In genomic region chr11:10600570-10601248, GRCh38 we compare ENCODE assay signal across 21 cellular contexts. TPM values are rescaled to one million over a fixed set of nuclear protein-coding genes. Genes with fewer than 3 reads are reported as not detected.
DNase-seq lines count a peak whose midpoint lies in the region; TF ChIP-seq lines count a peak whose summit lies in the region.
"Had no signal": no experiment of that assay in that cellular context is flagged by ENCODE, and none has a peak within 500 bp of the region (broad histone marks: within the 10 kb centered on the region; RNA-seq: fewer than 3 reads in every experiment).

No MANE protein-coding gene starts in this region.

- peak overlapping the region; percentile 58 to 71 for H3K4ac ChIP-seq in mesenchymal stem cell (ENCODE audit: low read depth in 1 of 2, low read length in 2 of 2)

- H3K27me3 Mint-ChIP-seq in glutamatergic neuron (ENCODE audit: unreplicated experiment), result peaks cover 4% of the 10 kb centered on the region
- H3K27me3 Mint-ChIP-seq: activated CD4-positive, alpha-beta T cell treated with anti-CD3 and anti-CD28 coated beads, Interleukin-2, amount 10 ng/mL, durations not matched to agents 24 days and 14 days had no signal

- peak overlapping the region; percentile 23 to 47 for H3K18ac ChIP-seq in mesenchymal stem cell (ENCODE audit: low read depth in 1 of 2, low read length in 2 of 2)

- no peaks in the 10 kb centered on the region for H3K36me3 Mint-ChIP-seq in glutamatergic neuron (ENCODE audit: unreplicated experiment)

- TF ChIP-seq CTCF in HL-60 (IDR thresholded peaks at IDR 0.05; ENCODE audit: insufficient read depth, low read length) (no peak), colonic mucosa (IDR thresholded peaks at IDR 0.05) (no peak), glutamatergic neuron (IDR thresholded peaks at IDR 0.05; ENCODE audit: partially characterized antibody, unreplicated experiment) (no peak)

- H3K27ac ChIP-seq in HL-60 (replicated peaks), result peak overlapping the region; percentile 37
- no peak overlapping the region for H3K27ac ChIP-seq in colonic mucosa
- H3K27ac ChIP-seq in mesenchymal stem cell (ENCODE audit: low read length, poor library complexity, severe bottlenecking), result no peak overlapping the region
- H3K27ac ChIP-seq in skeletal muscle tissue (ENCODE audit: low read depth, low read length), result peak overlapping the region; percentile 84
- H3K27ac ChIP-seq: SK-N-MC had no signal

- no peaks in the 10 kb centered on the region for H3K36me3 ChIP-seq in colonic mucosa
- H3K36me3 ChIP-seq in mesenchymal stem cell (ENCODE audit: control insufficient read depth in 1 of 2, insufficient read depth in 2 of 2, low read depth in 1 of 2, low read length in 2 of 2), result peaks cover 4 to 55% of the 10 kb centered on the region in 2 experiments
- H3K36me3 ChIP-seq in skeletal muscle tissue (ENCODE audit: control insufficient read depth in 3 of 3, insufficient read depth in 3 of 3, low read length in 3 of 3), result peaks cover 0 to 2% (median 0%) of the 10 kb centered on the region in 3 donors
- no peaks in the 10 kb centered on the region for H3K36me3 ChIP-seq in H7 (replicated peaks; ENCODE audit: control insufficient read depth, insufficient read depth, low read length)
- H3K36me3 ChIP-seq: HAP-1, Peyer's patch had no signal

- H3K9me3 ChIP-seq in colonic mucosa (no peaks in the 10 kb centered on the region), mesenchymal stem cell (ENCODE audit: control insufficient read depth, low read length) (no peaks in the 10 kb centered on the region), skeletal muscle tissue (ENCODE audit: control insufficient read depth in 3 of 3, low read length in 3 of 3) (no peaks in the 10 kb centered on the region)
- H3K9me3 ChIP-seq: HAP-1, Peyer's patch had no signal

- DNase-seq in HL-60 (ENCODE audit: low read depth in 1 of 2, low spot score in 1 of 2) (peak in 1 of 2 experiments; percentile 50), colonic mucosa (peak; percentile 6), mesenchymal stem cell (no peak), NCI-H526 treated with DMSO at 0.1 percent for 48 hours (lab: John Stamatoyannopoulos, UW) (no peak), H7 (no peak), glutamatergic neuron (no peak)
- no peak for DNase-seq in activated T-cell treated with anti-CD3 and anti-CD28 coated beads, Interleukin-2, amount 50 U/mL, for 1 hour
- DNase-seq: activated CD4-positive, alpha-beta T cell treated with anti-CD3 and anti-CD28 coated beads, Interleukin-2, amount 10 ng/mL, durations not matched to agents 24 days and 14 days; activated gamma-delta T cell treated with Interleukin-2 at 50 U/mL for 16 hours; caudate nucleus; effector memory CD8-positive, alpha-beta T cell; midbrain; NCI-H1105 treated with DMSO at 0.1 percent for 48 hours; NCI-H774; Peyer's patch; substantia nigra had no signal

- peak overlapping the region; percentile 96 for H4K91ac ChIP-seq in mesenchymal stem cell (ENCODE audit: low read length)

- no peak overlapping the region for H3K23ac ChIP-seq in mesenchymal stem cell (ENCODE audit: low read length in 2 of 2)

- H3K4me2 ChIP-seq in mesenchymal stem cell (ENCODE audit: low read length, poor library complexity, severe bottlenecking), result no peak overlapping the region

- intact Hi-C loops in colonic mucosa (cut with DNase I), result no loop called here

- peak overlapping the region; percentile 69 for H4K8ac ChIP-seq in mesenchymal stem cell (ENCODE audit: low read length)

- no peaks in the 10 kb centered on the region for H3K4me1 ChIP-seq in colonic mucosa
- peaks cover 13% of the 10 kb centered on the region for H3K4me1 ChIP-seq in mesenchymal stem cell (ENCODE audit: control insufficient read depth, insufficient read depth, low read depth, low read length)
- H3K4me1 ChIP-seq in skeletal muscle tissue (ENCODE audit: control insufficient read depth in 3 of 3, insufficient read depth in 3 of 3, low read length in 3 of 3), result peaks cover 40 to 51% (median 49%) of the 10 kb centered on the region in 3 donors
- H3K4me1 ChIP-seq: HAP-1, Peyer's patch had no signal

- H3K4me3 ChIP-seq in HL-60 (replicated peaks; ENCODE audit: insufficient read depth, low read length) (no peak overlapping the region), colonic mucosa (no peak overlapping the region), mesenchymal stem cell (ENCODE audit: insufficient read depth in 1 of 2, low read depth in 1 of 2, low read length in 2 of 2) (no peak overlapping the region), skeletal muscle tissue (ENCODE audit: low read length in 3 of 3) (peak overlapping the region in 1 of 3 donors; percentile 49), H7 (ENCODE audit: insufficient read depth, low read depth, low read length) (no peak overlapping the region)
- H3K4me3 ChIP-seq: HAP-1, Peyer's patch, SK-N-MC had no signal

- H3K9me3 Mint-ChIP-seq in glutamatergic neuron (ENCODE audit: unreplicated experiment), result peaks cover 4% of the 10 kb centered on the region
- H3K9me3 Mint-ChIP-seq: effector memory CD8-positive, alpha-beta T cell had no signal

- no peak overlapping the region for H2BK15ac ChIP-seq in mesenchymal stem cell (ENCODE audit: low read depth, poor library complexity, severe bottlenecking)

- no peak overlapping the region for H3K9ac ChIP-seq in colonic mucosa (ENCODE audit: low read depth in 2 of 2, low read length in 2 of 2)
- no peak overlapping the region for H3K9ac ChIP-seq in mesenchymal stem cell (ENCODE audit: low read length)
- peak overlapping the region in 1 of 3 donors; percentile 41 for H3K9ac ChIP-seq in skeletal muscle tissue (ENCODE audit: low read depth in 1 of 3, low read length in 3 of 3)

- no peaks in the 10 kb centered on the region for H3K27me3 ChIP-seq in HL-60 (ENCODE audit: insufficient read depth, poor library complexity, severe bottlenecking)
- H3K27me3 ChIP-seq in colonic mucosa, result no peaks in the 10 kb centered on the region
- no peaks in the 10 kb centered on the region for H3K27me3 ChIP-seq in mesenchymal stem cell (ENCODE audit: control insufficient read depth in 1 of 2, insufficient read depth in 1 of 2, low read length in 2 of 2)
- H3K27me3 ChIP-seq in skeletal muscle tissue (ENCODE audit: control insufficient read depth in 3 of 3, insufficient read depth in 3 of 3, low read length in 3 of 3), result no peaks in the 10 kb centered on the region
- H3K27me3 ChIP-seq in H7 (ENCODE audit: control insufficient read depth, insufficient read depth, low read length), result no peaks in the 10 kb centered on the region
- H3K27me3 ChIP-seq: Peyer's patch had no signal

- peak overlapping the region; percentile 89 for H2BK120ac ChIP-seq in mesenchymal stem cell (ENCODE audit: low read depth, low read length)

- H3K14ac ChIP-seq in mesenchymal stem cell (ENCODE audit: low read length in 2 of 2), result peak overlapping the region in 1 of 2 experiments; percentile 14

- peak overlapping the region; percentile 31 to 95 for H2BK12ac ChIP-seq in mesenchymal stem cell (ENCODE audit: low read length in 2 of 2)

- no peak overlapping the region for H2AK5ac ChIP-seq in mesenchymal stem cell (ENCODE audit: low read length, severe bottlenecking)

- H3K4me3 Mint-ChIP-seq in glutamatergic neuron (ENCODE audit: unreplicated experiment), result no peak overlapping the region
- H3K4me3 Mint-ChIP-seq: activated CD4-positive, alpha-beta T cell treated with anti-CD3 and anti-CD28 coated beads, Interleukin-2, amount 10 ng/mL, durations not matched to agents 24 days and 14 days; effector memory CD8-positive, alpha-beta T cell had no signal

- H3K79me1 ChIP-seq in mesenchymal stem cell (replicated peaks; ENCODE audit: low read length, poor library complexity, severe bottlenecking), result no peaks in the 10 kb centered on the region

- H2BK5ac ChIP-seq in mesenchymal stem cell (ENCODE audit: low read depth, low read length, poor library complexity, severe bottlenecking), result no peak overlapping the region

- H3K4me1 Mint-ChIP-seq in glutamatergic neuron (ENCODE audit: low read depth, unreplicated experiment), result peaks cover 8% of the 10 kb centered on the region

- WGBS in mesenchymal stem cell, result 89% methylated on average over 11 of the region's 11 CpGs

- no peak overlapping the region for H2AFZ ChIP-seq in mesenchymal stem cell (ENCODE audit: low read depth, low read length)

- no peak overlapping the region for H3K27ac Mint-ChIP-seq in glutamatergic neuron (ENCODE audit: unreplicated experiment)
- H3K27ac Mint-ChIP-seq: activated CD4-positive, alpha-beta T cell treated with anti-CD3 and anti-CD28 coated beads, Interleukin-2, amount 10 ng/mL, durations not matched to agents 24 days and 14 days; effector memory CD8-positive, alpha-beta T cell had no signal

RNA-seq across cellular contexts. Expression of gene LYVE1, which starts 32.2 kb away (rescaled TPM):
- total RNA-seq in colonic mucosa (10 to 100 TPM; 10.3 to 29.3 TPM), skeletal muscle tissue (49.6 TPM), glutamatergic neuron (ENCODE audit: unreplicated experiment) (not detected)
- 0.35 TPM for polyA plus RNA-seq in mesenchymal stem cell (2013, experiment 1 of 2)
- polyA plus RNA-seq in mesenchymal stem cell (2013, experiment 2 of 2), result 0.32 TPM
- 0.11 and 0.55 TPM in 2 replicates for total RNA-seq in H7 (2014; rRNA removed; shearing (Covaris generic))
- total RNA-seq: activated CD4-positive, alpha-beta T cell treated with anti-CD3 and anti-CD28 coated beads, Interleukin-2, amount 10 ng/mL, durations not matched to agents 24 days and 14 days; kidney epithelial cell; osteoblast had no signal

RNA-seq across cellular contexts. Expression of gene RNF141, which starts 59.7 kb away (rescaled TPM):
- 10 to 100 TPM; 24.0 to 39.3 TPM for total RNA-seq in colonic mucosa
- polyA plus RNA-seq in mesenchymal stem cell (2013, experiment 1 of 2), result 22.6 TPM
- polyA plus RNA-seq in mesenchymal stem cell (2013, experiment 2 of 2), result 23.1 TPM
- 20.4 TPM for total RNA-seq in skeletal muscle tissue
- total RNA-seq in H7 (2014; rRNA removed; shearing (Covaris generic)), result 21.8 and 27.6 TPM in 2 replicates
- 14.2 TPM for total RNA-seq in glutamatergic neuron (ENCODE audit: unreplicated experiment)

Comparison
In these comparisons a context has a peak if more than half of its experiments do, and no peak if none do; other contexts are left out.
1. H3K27ac ChIP-seq: peak in HL-60 (single experiment) and skeletal muscle tissue (single experiment); none in colonic mucosa (single experiment) and mesenchymal stem cell (single experiment).